1 cellular context compared by ENCODE assay signal in genomic region chr3:39383190-39383912, GRCh38.
TF ChIP-seq lines count a peak whose summit lies in the region.

Gene SLC25A38, plus strand, starts transcription at chr3:39383370. Its CDS starts 355 bp downstream, at chr3:39383725.

TF ChIP-seq in HepG2, 621 proteins besides CTCF, POLR2A, EP300 and RAD21 (continued from another document and continues in another):
- no peak for TF ChIP-seq CCAR2 (optimal IDR thresholded peaks at IDR 0.05; ENCODE audit: low read depth, low read length)
- no peak for TF ChIP-seq ZFP36 (IDR thresholded peaks at IDR 0.05; ENCODE audit: borderline replicate concordance, low read depth, low read length, partially characterized antibody)
- TF ChIP-seq HHEX (CRISPR knock-in tag; IDR thresholded peaks at IDR 0.05), result no peak
- TF ChIP-seq ZNF691 (CRISPR knock-in tag; IDR thresholded peaks at IDR 0.05; ENCODE audit: borderline replicate concordance, low read depth), result peak; percentile 64; the same call in 1 of the 2 replicates
- no peak for TF ChIP-seq E2F5 (CRISPR knock-in tag; conservative IDR thresholded peaks at IDR 0.05)
- TF ChIP-seq ZMYM3 (CRISPR knock-in tag; IDR thresholded peaks at IDR 0.05), result no peak; the same call in 1 of the 2 replicates
- TF ChIP-seq ZBTB33 (CRISPR knock-in tag; IDR thresholded peaks at IDR 0.05), result 0 out of 2 replicates have a peak, but pooled peaks have one; percentile 6
- TF ChIP-seq MAFG (CRISPR knock-in tag; IDR thresholded peaks at IDR 0.05), result no peak
- peak; percentile 43; the same call in 1 of the 2 replicates for TF ChIP-seq KDM2A (CRISPR knock-in tag; IDR thresholded peaks at IDR 0.05; ENCODE audit: borderline replicate concordance, low read depth)
- TF ChIP-seq NR3C1 (CRISPR knock-in tag; IDR thresholded peaks at IDR 0.05), result no peak
- TF ChIP-seq TCF7L2 (IDR thresholded peaks at IDR 0.05; ENCODE audit: low read depth, low read length), result no peak
- TF ChIP-seq GPBP1L1 (CRISPR knock-in tag; IDR thresholded peaks at IDR 0.05), result no peak
- peak; percentile 63; the same call in 1 of the 2 replicates for TF ChIP-seq KDM5A (IDR thresholded peaks at IDR 0.05; ENCODE audit: borderline replicate concordance, low read length)
- TF ChIP-seq BRF2 (CRISPR knock-in tag; IDR thresholded peaks at IDR 0.05), result no peak
- no peak for TF ChIP-seq ONECUT2 (CRISPR knock-in tag; IDR thresholded peaks at IDR 0.05)
- no peak for TF ChIP-seq DMTF1 (CRISPR knock-in tag; IDR thresholded peaks at IDR 0.05)
- TF ChIP-seq BCLAF1 (IDR thresholded peaks at IDR 0.05), result no peak
- no peak; the same call in 1 of the 2 replicates for TF ChIP-seq CENPBD1 (CRISPR knock-in tag; IDR thresholded peaks at IDR 0.05; ENCODE audit: borderline replicate concordance, low read depth)
- no peak for TF ChIP-seq TCF12 (IDR thresholded peaks at IDR 0.05)
- TF ChIP-seq TCF12 (CRISPR knock-in tag; IDR thresholded peaks at IDR 0.05), result no peak
- TF ChIP-seq MAF1 (CRISPR knock-in tag; IDR thresholded peaks at IDR 0.05; ENCODE audit: borderline replicate concordance), result no peak
- no peak for TF ChIP-seq SRSF9 (IDR thresholded peaks at IDR 0.05; ENCODE audit: borderline replicate concordance, insufficient read depth, low read depth, low read length, poor library complexity, severe bottlenecking)
- 0 out of 2 replicates have a peak, but pooled peaks have one; percentile 53 for TF ChIP-seq ZSCAN30 (CRISPR knock-in tag; IDR thresholded peaks at IDR 0.05)
- TF ChIP-seq THAP11 (CRISPR knock-in tag; IDR thresholded peaks at IDR 0.05), result peak; percentile 71
- TF ChIP-seq IRF2 (CRISPR knock-in tag; IDR thresholded peaks at IDR 0.05), result no peak
- TF ChIP-seq ZC3H13 (CRISPR knock-in tag; IDR thresholded peaks at IDR 0.05), result no peak
- no peak for TF ChIP-seq NR1H2 (CRISPR knock-in tag; IDR thresholded peaks at IDR 0.05; ENCODE audit: borderline replicate concordance, low read depth)
- TF ChIP-seq MBNL3 (CRISPR knock-in tag; conservative IDR thresholded peaks at IDR 0.05), result no peak
- TF ChIP-seq ZNF335 (CRISPR knock-in tag; IDR thresholded peaks at IDR 0.05), result peak; percentile 30; the same call in 1 of the 2 replicates
- TF ChIP-seq MAZ (IDR thresholded peaks at IDR 0.05; ENCODE audit: borderline replicate concordance, low read depth, low read length), result no peak
- TF ChIP-seq MAZ (CRISPR knock-in tag; IDR thresholded peaks at IDR 0.05; ENCODE audit: low read depth), result no peak; the same call in 1 of the 2 replicates
- no peak for TF ChIP-seq ARID4A (CRISPR knock-in tag; IDR thresholded peaks at IDR 0.05; ENCODE audit: borderline replicate concordance)
- peak; percentile 42 for TF ChIP-seq ZNF768 (CRISPR knock-in tag; IDR thresholded peaks at IDR 0.05)
- TF ChIP-seq HNRNPLL (IDR thresholded peaks at IDR 0.05; ENCODE audit: low read depth, low read length, poor library complexity, severe bottlenecking), result peak; percentile 91
- TF ChIP-seq ZNF510 (CRISPR knock-in tag; IDR thresholded peaks at IDR 0.05; ENCODE audit: low read depth), result peak; percentile 86; the same call in 1 of the 2 replicates
- no peak for TF ChIP-seq CENPX (CRISPR knock-in tag; IDR thresholded peaks at IDR 0.05)
- peak; percentile 41; the same call in 1 of the 2 replicates for TF ChIP-seq HOXA3 (CRISPR knock-in tag; IDR thresholded peaks at IDR 0.05)
- TF ChIP-seq TOPORS (CRISPR knock-in tag; IDR thresholded peaks at IDR 0.05), result no peak
- no peak for TF ChIP-seq NCOA2 (CRISPR knock-in tag; IDR thresholded peaks at IDR 0.05)
- TF ChIP-seq ZNF639 (CRISPR knock-in tag; conservative IDR thresholded peaks at IDR 0.05), result peak; percentile 47; the same call in 1 of the 2 replicates
- TF ChIP-seq GATA4 (IDR thresholded peaks at IDR 0.05; ENCODE audit: borderline replicate concordance, low read depth), result no peak
- no peak for TF ChIP-seq TOE1 (CRISPR knock-in tag; IDR thresholded peaks at IDR 0.05)
- no peak for TF ChIP-seq RXRB (CRISPR knock-in tag; IDR thresholded peaks at IDR 0.05; ENCODE audit: borderline replicate concordance)
